1 cellular context compared by ENCODE assay signal in genomic region chr12:34401659-34402227, GRCh38.
TF ChIP-seq lines count a peak whose summit lies in the region.

No MANE protein-coding gene starts in this region.

TF ChIP-seq in WTC11, 78 proteins besides CTCF, POLR2A, EP300 and RAD21 (continued from another document):
- no peak for TF ChIP-seq ZNF425 (CRISPR knock-in tag; conservative IDR thresholded peaks at IDR 0.05)
- TF ChIP-seq NFE2L1 (CRISPR knock-in tag; IDR thresholded peaks at IDR 0.05) = no peak
- TF ChIP-seq NR3C1 (CRISPR knock-in tag; conservative IDR thresholded peaks at IDR 0.05; ENCODE audit: low read depth) = no peak
- TF ChIP-seq SP1 (CRISPR knock-in tag; conservative IDR thresholded peaks at IDR 0.05) = no peak
